In genomic region chr16:2577044-2577443, GRCh38 we compare ENCODE assay signal across 8 cellular contexts. TPM values are rescaled to one million over a fixed set of nuclear protein-coding genes. Genes with fewer than 3 reads are reported as not detected.
"Had no signal": no experiment of that assay in that cellular context is flagged by ENCODE, and none has a peak within 500 bp of the region (broad histone marks: within the 10 kb centered on the region; RNA-seq: fewer than 3 reads in every experiment).

No MANE protein-coding gene starts in this region.

RNA-seq across cellular contexts. Expression of gene CEMP1, which starts 45.8 kb away (rescaled TPM):
- total RNA-seq: NCI-H460, PC-3, Right ventricle myocardium inferior, RPMI7951, SJCRH30, SJSA1, SK-MEL-5 had no signal
- polyA plus RNA-seq: SK-N-SH had no signal
